Comparison of ENCODE assay signal across 1 cellular context in the genomic region with DNA sequence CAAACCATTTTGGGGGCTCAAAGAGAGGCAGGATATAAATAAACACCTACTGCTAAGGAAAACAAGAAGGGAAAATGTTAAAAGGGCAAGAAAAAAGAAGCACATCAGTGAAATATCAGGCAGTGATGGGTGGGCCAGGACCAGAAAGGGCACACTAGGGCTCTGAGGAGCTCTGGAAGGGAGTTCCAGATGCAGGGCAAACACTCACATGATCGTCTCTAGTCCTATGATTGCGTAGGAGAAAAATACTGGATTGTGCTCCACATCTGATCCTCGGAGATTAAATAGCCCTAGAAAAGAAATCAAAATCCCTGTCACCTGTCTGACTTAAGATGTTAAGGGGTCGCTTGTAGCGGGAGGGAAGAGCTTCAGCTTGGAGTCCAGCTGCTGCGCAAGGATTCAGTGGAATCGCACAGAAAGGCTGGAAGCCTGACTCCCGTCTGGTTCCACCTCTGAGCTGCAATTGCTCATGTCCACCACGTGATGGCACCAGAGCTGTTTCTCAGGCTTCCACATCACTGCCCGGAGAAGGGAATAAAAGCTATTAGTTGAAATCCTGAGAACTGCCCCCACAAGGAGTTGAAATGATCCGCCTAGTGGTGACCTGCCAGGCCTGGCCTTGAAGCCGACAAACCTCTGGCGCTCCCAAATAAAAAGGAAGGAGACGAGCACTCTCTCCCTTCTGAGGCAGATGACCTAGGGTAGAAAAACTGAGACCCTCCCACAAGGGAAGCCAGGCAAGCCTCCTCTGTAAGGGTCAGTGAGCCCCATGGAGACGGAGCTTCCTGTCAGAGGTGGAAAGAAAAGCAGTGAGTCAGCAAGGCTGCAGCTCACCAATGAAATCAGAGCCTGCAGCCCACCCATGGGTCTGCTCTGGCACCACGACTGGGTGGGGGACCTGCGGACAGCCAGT.
TF ChIP-seq lines count a peak whose summit lies in the region.

No MANE protein-coding gene starts in this region.

TF ChIP-seq in WTC11, 78 proteins besides CTCF, POLR2A, EP300 and RAD21 (continued from another document):
- peak; percentile 72 for TF ChIP-seq USF2 (CRISPR knock-in tag; IDR thresholded peaks at IDR 0.05)
- TF ChIP-seq, protein P1, sequence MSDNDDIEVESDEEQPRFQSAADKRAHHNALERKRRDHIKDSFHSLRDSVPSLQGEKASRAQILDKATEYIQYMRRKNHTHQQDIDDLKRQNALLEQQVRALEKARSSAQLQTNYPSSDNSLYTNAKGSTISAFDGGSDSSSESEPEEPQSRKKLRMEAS (CRISPR knock-in tag; IDR thresholded peaks at IDR 0.05), result 0 out of 2 replicates have a peak, but pooled peaks have one; percentile 26
- TF ChIP-seq, protein P2, sequence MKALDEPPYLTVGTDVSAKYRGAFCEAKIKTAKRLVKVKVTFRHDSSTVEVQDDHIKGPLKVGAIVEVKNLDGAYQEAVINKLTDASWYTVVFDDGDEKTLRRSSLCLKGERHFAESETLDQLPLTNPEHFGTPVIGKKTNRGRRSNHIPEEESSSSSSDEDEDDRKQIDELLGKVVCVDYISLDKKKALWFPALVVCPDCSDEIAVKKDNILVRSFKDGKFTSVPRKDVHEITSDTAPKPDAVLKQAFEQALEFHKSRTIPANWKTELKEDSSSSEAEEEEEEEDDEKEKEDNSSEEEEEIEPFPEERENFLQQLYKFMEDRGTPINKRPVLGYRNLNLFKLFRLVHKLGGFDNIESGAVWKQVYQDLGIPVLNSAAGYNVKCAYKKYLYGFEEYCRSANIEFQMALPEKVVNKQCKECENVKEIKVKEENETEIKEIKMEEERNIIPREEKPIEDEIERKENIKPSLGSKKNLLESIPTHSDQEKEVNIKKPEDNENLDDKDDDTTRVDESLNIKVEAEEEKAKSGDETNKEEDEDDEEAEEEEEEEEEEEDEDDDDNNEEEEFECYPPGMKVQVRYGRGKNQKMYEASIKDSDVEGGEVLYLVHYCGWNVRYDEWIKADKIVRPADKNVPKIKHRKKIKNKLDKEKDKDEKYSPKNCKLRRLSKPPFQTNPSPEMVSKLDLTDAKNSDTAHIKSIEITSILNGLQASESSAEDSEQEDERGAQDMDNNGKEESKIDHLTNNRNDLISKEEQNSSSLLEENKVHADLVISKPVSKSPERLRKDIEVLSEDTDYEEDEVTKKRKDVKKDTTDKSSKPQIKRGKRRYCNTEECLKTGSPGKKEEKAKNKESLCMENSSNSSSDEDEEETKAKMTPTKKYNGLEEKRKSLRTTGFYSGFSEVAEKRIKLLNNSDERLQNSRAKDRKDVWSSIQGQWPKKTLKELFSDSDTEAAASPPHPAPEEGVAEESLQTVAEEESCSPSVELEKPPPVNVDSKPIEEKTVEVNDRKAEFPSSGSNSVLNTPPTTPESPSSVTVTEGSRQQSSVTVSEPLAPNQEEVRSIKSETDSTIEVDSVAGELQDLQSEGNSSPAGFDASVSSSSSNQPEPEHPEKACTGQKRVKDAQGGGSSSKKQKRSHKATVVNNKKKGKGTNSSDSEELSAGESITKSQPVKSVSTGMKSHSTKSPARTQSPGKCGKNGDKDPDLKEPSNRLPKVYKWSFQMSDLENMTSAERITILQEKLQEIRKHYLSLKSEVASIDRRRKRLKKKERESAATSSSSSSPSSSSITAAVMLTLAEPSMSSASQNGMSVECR (CRISPR knock-in tag; IDR thresholded peaks at IDR 0.05; ENCODE audit: borderline replicate concordance), result no peak
- no peak for TF ChIP-seq HMGXB4 (CRISPR knock-in tag; IDR thresholded peaks at IDR 0.05)
